Comparison of ENCODE assay signal across 14 cellular contexts in genomic region chr12:46403732-46404097, GRCh38. TPM values are rescaled to one million over a fixed set of nuclear protein-coding genes. Genes with fewer than 3 reads are reported as not detected.
A peak's percentile ranks its signal among the peaks of the same experiment; 100 is the strongest.
DNase-seq lines count a peak whose midpoint lies in the region; ATAC-seq, FAIRE-seq and TF ChIP-seq lines count a peak whose summit lies in the region.
"Had no signal": no experiment of that assay in that cellular context is flagged by ENCODE, and none has a peak within 500 bp of the region (broad histone marks: within the 10 kb centered on the region; RNA-seq: fewer than 3 reads in every experiment).

No MANE protein-coding gene starts in this region.

- H3K4me3 ChIP-seq in coronary artery (no peak overlapping the region), smooth muscle cell (no peak overlapping the region)

- no peak for FAIRE-seq in D721Med (lab: Jason Lieb, UNC)

- no peak overlapping the region for H2AFZ ChIP-seq in smooth muscle cell (ENCODE audit: low read depth)

- H3K27ac ChIP-seq in coronary artery (peak overlapping the region; percentile 2 to 79), smooth muscle cell (ENCODE audit: low read depth) (peak overlapping the region; percentile 66)
- H3K27ac ChIP-seq: neutrophil had no signal

- peak overlapping the region in 2 of 4 donors; percentile 2 to 71 for H3K4me3 Mint-ChIP-seq in IgD-negative memory B cell
- H3K4me3 Mint-ChIP-seq in activated naive CD8-positive, alpha-beta T cell treated with anti-CD3 and anti-CD28 coated beads for 36 hours: no peak overlapping the region
- H3K4me3 Mint-ChIP-seq: activated CD4-positive, alpha-beta T cell treated with anti-CD3 and anti-CD28 coated beads, Interleukin-2, amount 10 ng/mL, durations not matched to agents 7 days and 5 days; activated T-helper 1 cell treated with anti-CD3 and anti-CD28 coated beads, Interleukin-12 subunit alpha, Interleukin-12 subunit beta, Interleukin-2, Interleukin-4 antibody, amounts not matched to agents 30 ng/mL and 10 ng/mL and 1 ng/mL, durations not matched to agents 14 hours and 24 hours and 36 hours had no signal

- H3K36me3 ChIP-seq in smooth muscle cell (ENCODE audit: low read depth): no peaks in the 10 kb centered on the region
- H3K36me3 ChIP-seq: neutrophil had no signal

- H3K9me3 ChIP-seq in smooth muscle cell (replicated peaks; ENCODE audit: low read depth): no peaks in the 10 kb centered on the region
- H3K9me3 ChIP-seq: neutrophil had no signal

- TF ChIP-seq CTCF in coronary artery (IDR thresholded peaks at IDR 0.05) (no peak), smooth muscle cell (IDR thresholded peaks at IDR 0.05; ENCODE audit: borderline replicate concordance, insufficient read depth, poor library complexity, severe bottlenecking) (no peak), D721Med (IDR thresholded peaks at IDR 0.05; ENCODE audit: insufficient read depth, missing control alignments) (no peak)

- H3K27me3 ChIP-seq in smooth muscle cell (ENCODE audit: low read depth): no peaks in the 10 kb centered on the region
- H3K27me3 ChIP-seq: neutrophil had no signal

- peaks cover 6% of the 10 kb centered on the region for H3K36me3 Mint-ChIP-seq in IgD-negative memory B cell
- H3K36me3 Mint-ChIP-seq in activated naive CD8-positive, alpha-beta T cell treated with anti-CD3 and anti-CD28 coated beads for 36 hours: peaks cover 12% of the 10 kb centered on the region

- H3F3A ChIP-seq in smooth muscle cell (ENCODE audit: low read depth): peaks cover 50% of the 10 kb centered on the region

- peak overlapping the region; percentile 79 for H3K4me2 ChIP-seq in smooth muscle cell

- no peak for DNase-seq in coronary artery (ENCODE audit: low spot score)
- DNase-seq in smooth muscle cell (lab: John Stamatoyannopoulos, UW; ENCODE audit: unreplicated experiment): no peak
- no peak for DNase-seq in activated naive CD8-positive, alpha-beta T cell treated with anti-CD3 and anti-CD28 coated beads for 36 hours
- no peak for DNase-seq in left lobe of liver (ENCODE audit: low spot score)
- no peak for DNase-seq in D721Med (ENCODE audit: insufficient read length, low spot score)
- no peak for DNase-seq in anterior cingulate cortex (lab: John Stamatoyannopoulos, UW)
- DNase-seq: activated CD4-positive, alpha-beta T cell treated with anti-CD3 and anti-CD28 coated beads, Interleukin-2, amount 10 ng/mL, durations not matched to agents 7 days and 5 days; NCI-H187; stimulated activated naive CD4-positive, alpha-beta T cell treated with Interleukin-2 at 50 U/mL for 16 hours; T1000 had no signal

- no peaks in the 10 kb centered on the region for H3K9me3 Mint-ChIP-seq in IgD-negative memory B cell
- peaks cover 11% of the 10 kb centered on the region for H3K9me3 Mint-ChIP-seq in activated naive CD8-positive, alpha-beta T cell treated with anti-CD3 and anti-CD28 coated beads for 36 hours

- peaks cover 21 to 44% (median 44%) of the 10 kb centered on the region in 3 donors for H3K4me1 Mint-ChIP-seq in IgD-negative memory B cell
- peaks cover 49% of the 10 kb centered on the region for H3K4me1 Mint-ChIP-seq in activated naive CD8-positive, alpha-beta T cell treated with anti-CD3 and anti-CD28 coated beads for 36 hours

- peak; percentile 39 for ATAC-seq in GM18498 (IDR thresholded peaks at IDR 0.05; ENCODE audit: unreplicated experiment)
- no peak for ATAC-seq in left lobe of liver

- peaks cover 33% of the 10 kb centered on the region for H3K4me1 ChIP-seq in smooth muscle cell (ENCODE audit: low read depth)

- no peaks in the 10 kb centered on the region for H4K20me1 ChIP-seq in smooth muscle cell (ENCODE audit: low read depth)

- no peaks in the 10 kb centered on the region for H3K27me3 Mint-ChIP-seq in IgD-negative memory B cell
- no peaks in the 10 kb centered on the region for H3K27me3 Mint-ChIP-seq in activated naive CD8-positive, alpha-beta T cell treated with anti-CD3 and anti-CD28 coated beads for 36 hours
- H3K27me3 Mint-ChIP-seq: activated CD4-positive, alpha-beta T cell treated with anti-CD3 and anti-CD28 coated beads, Interleukin-2, amount 10 ng/mL, durations not matched to agents 7 days and 5 days had no signal

- H3K9ac ChIP-seq in smooth muscle cell (ENCODE audit: low read depth): no peak overlapping the region

- peak overlapping the region in 2 of 3 donors; percentile 19 to 44 for H3K27ac Mint-ChIP-seq in IgD-negative memory B cell
- no peak overlapping the region for H3K27ac Mint-ChIP-seq in activated naive CD8-positive, alpha-beta T cell treated with anti-CD3 and anti-CD28 coated beads for 36 hours

- no peaks in the 10 kb centered on the region for H3K79me2 ChIP-seq in smooth muscle cell (ENCODE audit: low read depth)

RNA-seq across cellular contexts. Expression of gene SLC38A2, which starts 31.1 kb away (rescaled TPM):
- polyA plus RNA-seq in IgD-negative memory B cell (51.1 TPM), smooth muscle cell (201 and 262 TPM in 2 replicates)
- total RNA-seq in smooth muscle cell (1,081 and 1,127 TPM in 2 replicates), left lobe of liver (82.2 TPM)
- total RNA-seq in activated naive CD8-positive, alpha-beta T cell treated with anti-CD3 and anti-CD28 coated beads for 36 hours: 100 to 1,000 TPM; 227 to 230 TPM
